Comparison of ENCODE assay signal across 32 cellular contexts in the genomic region with DNA sequence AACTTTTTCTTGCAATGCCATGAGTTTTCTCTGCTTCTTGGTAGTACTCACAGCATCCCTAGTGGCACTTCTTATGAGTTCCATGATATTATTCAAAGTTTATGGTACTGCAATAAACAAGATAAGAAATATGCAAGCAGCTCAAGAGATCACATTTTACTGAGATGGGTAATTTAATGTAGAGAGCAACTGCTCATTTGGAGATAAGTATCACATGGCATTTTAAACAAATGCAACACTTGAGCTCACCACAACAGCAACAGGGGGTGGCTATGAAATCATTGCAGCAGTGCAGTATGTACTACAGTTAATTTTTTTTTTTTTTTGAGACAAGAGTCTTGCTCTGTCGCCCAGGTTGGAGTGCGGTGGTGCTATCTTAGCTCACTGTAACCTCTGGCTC.
"Had no signal": no experiment of that assay in that cellular context is flagged by ENCODE, and none has a peak within 500 bp of the region (broad histone marks: within the 10 kb centered on the region; RNA-seq: fewer than 3 reads in every experiment).

No MANE protein-coding gene starts in this region.

- H3K27ac ChIP-seq: adrenal gland, body of pancreas, brain microvascular endothelial cell, breast epithelium, VCaP had no signal

- H3K36me3 ChIP-seq: adrenal gland, brain microvascular endothelial cell, breast epithelium had no signal

- H3K9me3 ChIP-seq: adrenal gland, body of pancreas, breast epithelium had no signal

- H3K27me3 ChIP-seq: adrenal gland, body of pancreas, brain microvascular endothelial cell, breast epithelium had no signal

- H3K4me1 ChIP-seq: adrenal gland, body of pancreas, breast epithelium had no signal

- H3K4me3 ChIP-seq: adrenal gland, body of pancreas, breast epithelium had no signal

- DNase-seq: activated B cell treated with CpG ODN at 0.5 μM for 24 hours; activated CD4-positive, alpha-beta memory T cell treated with anti-CD3 and anti-CD28 coated beads for 36 hours; activated CD4-positive, alpha-beta T cell treated with anti-CD3 and anti-CD28 coated beads for 4 hours; activated CD4-positive, alpha-beta T cell treated with anti-CD3 and anti-CD28 coated beads, Interleukin-2, amount 10 ng/mL, durations not matched to agents 24 days and 14 days; activated CD4-positive, alpha-beta T cell treated with anti-CD3 and anti-CD28 coated beads, Interleukin-2, amount 50 U/mL, for 1 hour; activated CD4-positive, alpha-beta T cell treated with anti-CD3 and anti-CD28 coated beads, Interleukin-2, amount 50 U/mL, for 4 hours; activated CD4-positive, CD25-positive, alpha-beta regulatory T cell treated with anti-CD3 and anti-CD28 coated beads, Interleukin-2, amount 50 U/mL, for 72 hours; activated CD8-positive, alpha-beta memory T cell treated with anti-CD3 and anti-CD28 coated beads, Interleukin-2, amount 50 U/mL, for 4 hours; activated CD8-positive, alpha-beta T cell treated with anti-CD3 and anti-CD28 coated beads for 36 hours; activated effector memory CD4-positive, alpha-beta T cell treated with anti-CD3 and anti-CD28 coated beads, Interleukin-2, amount 50 U/mL, for 16 hours; activated gamma-delta T cell treated with Interleukin-2 at 50 U/mL for 16 hours; activated naive CD4-positive, alpha-beta T cell; activated naive CD4-positive, alpha-beta T cell treated with anti-CD3 and anti-CD28 coated beads for 36 hours; activated naive CD4-positive, alpha-beta T cell treated with anti-CD3 and anti-CD28 coated beads, Interleukin-2, amount 50 U/mL, for 16 hours; activated naive CD8-positive, alpha-beta T cell treated with anti-CD3 and anti-CD28 coated beads for 36 hours; activated T-cell treated with anti-CD3 and anti-CD28 coated beads for 4 hours; activated T-cell treated with anti-CD3 and anti-CD28 coated beads, Interleukin-2, amount 50 U/mL, for 1 hour; activated T-cell treated with anti-CD3 and anti-CD28 coated beads, Interleukin-2, amount 50 U/mL, for 4 hours; activated T-cell treated with anti-CD3 and anti-CD28 coated beads, Interleukin-2, amount 50 U/mL, for 72 hours; adrenal gland; amniotic stem cell; aorta; body of pancreas; brain microvascular endothelial cell; central memory CD4-positive, alpha-beta T cell; T-helper 1 cell; T-helper 2 cell; T-helper 9 cell had no signal

- FAIRE-seq: astrocyte, TTC549 had no signal
